Comparison of ENCODE assay signal across 21 cellular contexts in the genomic region with DNA sequence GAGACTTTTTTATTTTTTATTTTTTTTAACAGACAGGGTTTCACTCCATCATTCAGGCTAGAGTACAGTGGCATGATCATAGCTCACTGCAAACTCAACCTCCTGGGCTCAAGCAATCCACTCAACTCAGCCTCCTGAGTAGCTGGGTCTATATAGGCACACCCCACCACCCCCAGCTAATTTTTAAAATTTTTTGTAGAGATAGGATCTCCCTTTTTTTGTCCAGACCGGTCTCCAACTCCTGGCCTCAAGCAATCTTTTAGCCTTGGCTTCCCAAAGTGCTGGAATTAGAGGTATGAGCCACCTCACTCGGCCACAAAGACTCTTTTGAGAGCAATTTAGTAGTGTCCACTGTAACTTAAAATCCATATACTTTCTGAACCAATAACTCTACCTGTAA.
"Had no signal": no experiment of that assay in that cellular context is flagged by ENCODE, and none has a peak within 500 bp of the region (broad histone marks: within the 10 kb centered on the region; RNA-seq: fewer than 3 reads in every experiment).

No MANE protein-coding gene starts in this region.

- DNase-seq: activated CD4-positive, alpha-beta memory T cell treated with anti-CD3 and anti-CD28 coated beads for 36 hours; activated CD4-positive, alpha-beta T cell treated with anti-CD3 and anti-CD28 coated beads for 48 hours; activated effector memory CD4-positive, alpha-beta T cell treated with anti-CD3 and anti-CD28 coated beads, Interleukin-2, amount 50 U/mL, for 16 hours; activated naive CD4-positive, alpha-beta T cell treated with anti-CD3 and anti-CD28 coated beads, Interleukin-2, amount 10 ng/mL, durations not matched to agents 7 days and 5 days; activated T-cell treated with anti-CD3 and anti-CD28 coated beads, Interleukin-2, amount 50 U/mL, for 72 hours; body of pancreas; erythroblast; foreskin fibroblast; immature natural killer cell; naive thymus-derived CD8-positive, alpha-beta T cell; posterior cingulate gyrus; retina; spleen; stimulated activated CD4-positive, alpha-beta T cell treated with anti-CD3 and anti-CD28 coated beads, Interleukin-4, amount 100 ng/mL, for 1 hour; stimulated activated naive CD4-positive, alpha-beta T cell; T1000; testis had no signal

- H3K27ac ChIP-seq: body of pancreas, spleen, testis, vagina had no signal

- FAIRE-seq: endometrium had no signal

- ATAC-seq: activated T-cell treated with anti-CD3 and anti-CD28 coated beads, Interleukin-2, amount 50 U/mL, for 72 hours; body of pancreas; naive thymus-derived CD8-positive, alpha-beta T cell had no signal

- H3K9me3 ChIP-seq: body of pancreas, spleen, testis, vagina had no signal

- H3K4me3 Mint-ChIP-seq: activated CD4-positive, alpha-beta memory T cell treated with anti-CD3 and anti-CD28 coated beads for 36 hours; activated naive CD4-positive, alpha-beta T cell treated with anti-CD3 and anti-CD28 coated beads, Interleukin-2, amount 10 ng/mL, durations not matched to agents 7 days and 5 days; activated T-cell treated with anti-CD3 and anti-CD28 coated beads, Interleukin-2, amount 50 U/mL, for 72 hours; immature natural killer cell; naive thymus-derived CD8-positive, alpha-beta T cell; neural progenitor cell; type B pancreatic cell had no signal

- H3K4me1 ChIP-seq: body of pancreas, testis had no signal

- H3K36me3 ChIP-seq: neural progenitor cell, spleen, vagina had no signal

- H3K27me3 ChIP-seq: body of pancreas, neural progenitor cell, spleen, testis, vagina had no signal

- H3K4me3 ChIP-seq: body of pancreas, neural progenitor cell, spleen, testis, vagina had no signal

- H3K27me3 Mint-ChIP-seq: activated CD4-positive, alpha-beta memory T cell treated with anti-CD3 and anti-CD28 coated beads for 36 hours; type B pancreatic cell had no signal

- H3K4me1 Mint-ChIP-seq: activated naive CD4-positive, alpha-beta T cell treated with anti-CD3 and anti-CD28 coated beads, Interleukin-2, amount 10 ng/mL, durations not matched to agents 7 days and 5 days had no signal

- H3K27ac Mint-ChIP-seq: activated CD4-positive, alpha-beta memory T cell treated with anti-CD3 and anti-CD28 coated beads for 36 hours; activated naive CD4-positive, alpha-beta T cell treated with anti-CD3 and anti-CD28 coated beads, Interleukin-2, amount 10 ng/mL, durations not matched to agents 7 days and 5 days; activated T-cell treated with anti-CD3 and anti-CD28 coated beads, Interleukin-2, amount 50 U/mL, for 72 hours; immature natural killer cell; neural progenitor cell had no signal

- H3K36me3 Mint-ChIP-seq: activated CD4-positive, alpha-beta memory T cell treated with anti-CD3 and anti-CD28 coated beads for 36 hours; activated naive CD4-positive, alpha-beta T cell treated with anti-CD3 and anti-CD28 coated beads, Interleukin-2, amount 10 ng/mL, durations not matched to agents 7 days and 5 days; immature natural killer cell; naive thymus-derived CD8-positive, alpha-beta T cell; neural progenitor cell; type B pancreatic cell had no signal

- H3K9me3 Mint-ChIP-seq: activated CD4-positive, alpha-beta memory T cell treated with anti-CD3 and anti-CD28 coated beads for 36 hours; activated naive CD4-positive, alpha-beta T cell treated with anti-CD3 and anti-CD28 coated beads, Interleukin-2, amount 10 ng/mL, durations not matched to agents 7 days and 5 days; activated T-cell treated with anti-CD3 and anti-CD28 coated beads, Interleukin-2, amount 50 U/mL, for 72 hours; immature natural killer cell; naive thymus-derived CD8-positive, alpha-beta T cell; neural progenitor cell; type B pancreatic cell had no signal
